Comparison of ENCODE assay signal across 1 cellular context in genomic region chr9:92035687-92036410, GRCh38.
TF ChIP-seq lines count a peak whose summit lies in the region.

No MANE protein-coding gene starts in this region.

TF ChIP-seq in IMR-90, 13 proteins besides CTCF, POLR2A, EP300 and RAD21:
- TF ChIP-seq SMC3 (IDR thresholded peaks at IDR 0.05; ENCODE audit: low read depth, low read length), result no peak
- TF ChIP-seq CEBPB (IDR thresholded peaks at IDR 0.05; ENCODE audit: low read depth, low read length), result peak; percentile 92
TF ChIP-seq in IMR-90: peak in this region for 1.
